10 cellular contexts compared by ENCODE assay signal in the genomic region with DNA sequence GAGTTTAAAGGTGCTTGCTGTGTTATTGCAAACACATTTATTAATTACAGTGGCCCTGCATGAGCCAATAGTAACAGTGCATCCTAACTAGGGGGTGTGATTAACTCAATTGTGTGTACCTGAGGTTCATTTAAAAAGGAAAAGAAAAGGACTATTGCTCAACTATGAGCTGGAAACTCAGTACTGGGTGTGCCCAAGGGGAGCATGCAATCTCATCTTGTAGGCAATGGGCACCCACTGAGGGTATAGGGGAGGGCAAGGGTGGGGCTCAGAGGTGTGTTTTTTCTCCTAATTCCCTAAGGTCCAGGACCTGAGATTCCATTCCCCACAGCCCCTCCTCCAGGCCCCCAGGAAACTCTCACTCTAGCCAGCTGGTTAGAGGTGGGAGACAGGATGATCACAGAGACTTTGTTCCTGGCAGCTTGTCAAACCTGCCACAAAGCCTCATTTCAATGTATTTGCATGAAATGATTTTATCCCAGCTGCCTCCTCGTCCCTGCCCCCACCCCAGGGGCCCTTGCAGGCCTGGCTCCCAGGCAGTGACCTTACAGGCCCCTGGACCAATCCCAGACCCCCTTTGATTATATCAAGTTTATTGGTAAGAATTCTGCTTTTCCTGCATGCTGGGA.
"Had no signal": no experiment of that assay in that cellular context is flagged by ENCODE, and none has a peak within 500 bp of the region (broad histone marks: within the 10 kb centered on the region; RNA-seq: fewer than 3 reads in every experiment).

No MANE protein-coding gene starts in this region.

- H3K27ac ChIP-seq: right atrium auricular region, suprapubic skin, VCaP had no signal

- H3K36me3 Mint-ChIP-seq: type B pancreatic cell had no signal

- DNase-seq: activated CD4-positive, alpha-beta memory T cell treated with anti-CD3 and anti-CD28 coated beads, Interleukin-2, amount 10 ng/mL, durations not matched to agents 7 days and 5 days; activated naive CD4-positive, alpha-beta T cell treated with anti-CD3 and anti-CD28 coated beads for 36 hours; effector memory CD8-positive, alpha-beta T cell; stimulated activated naive CD8-positive, alpha-beta T cell treated with anti-CD3 and anti-CD28 coated beads, Interleukin-15, Interleukin-2, amounts not matched to agents 100 U/mL and 50 U/mL, for 24 hours; T-helper 1 cell had no signal

- H3K4me1 Mint-ChIP-seq: activated CD4-positive, alpha-beta memory T cell treated with anti-CD3 and anti-CD28 coated beads, Interleukin-2, amount 10 ng/mL, durations not matched to agents 7 days and 5 days had no signal

- H3K36me3 ChIP-seq: right atrium auricular region, suprapubic skin had no signal

- H3K4me3 ChIP-seq: right atrium auricular region, suprapubic skin had no signal

- H3K27me3 ChIP-seq: right atrium auricular region had no signal

- H3K4me1 ChIP-seq: right atrium auricular region, suprapubic skin had no signal

- H3K9me3 ChIP-seq: right atrium auricular region, suprapubic skin had no signal

- H3K27me3 Mint-ChIP-seq: type B pancreatic cell had no signal

- H3K9me3 Mint-ChIP-seq: activated CD4-positive, alpha-beta memory T cell treated with anti-CD3 and anti-CD28 coated beads, Interleukin-2, amount 10 ng/mL, durations not matched to agents 7 days and 5 days; activated naive CD4-positive, alpha-beta T cell treated with anti-CD3 and anti-CD28 coated beads for 36 hours; central memory CD8-positive, alpha-beta T cell; effector memory CD8-positive, alpha-beta T cell; type B pancreatic cell had no signal

- H3K4me3 Mint-ChIP-seq: activated CD4-positive, alpha-beta memory T cell treated with anti-CD3 and anti-CD28 coated beads, Interleukin-2, amount 10 ng/mL, durations not matched to agents 7 days and 5 days; activated naive CD4-positive, alpha-beta T cell treated with anti-CD3 and anti-CD28 coated beads for 36 hours; central memory CD8-positive, alpha-beta T cell; effector memory CD8-positive, alpha-beta T cell; type B pancreatic cell had no signal

- H3K27ac Mint-ChIP-seq: activated CD4-positive, alpha-beta memory T cell treated with anti-CD3 and anti-CD28 coated beads, Interleukin-2, amount 10 ng/mL, durations not matched to agents 7 days and 5 days; activated naive CD4-positive, alpha-beta T cell treated with anti-CD3 and anti-CD28 coated beads for 36 hours; effector memory CD8-positive, alpha-beta T cell; type B pancreatic cell had no signal
